23 cellular contexts compared by ENCODE assay signal in genomic region chrX:1097328-1097727, GRCh38.
"Had no signal": no experiment of that assay in that cellular context is flagged by ENCODE, and none has a peak within 500 bp of the region (broad histone marks: within the 10 kb centered on the region; RNA-seq: fewer than 3 reads in every experiment).

No MANE protein-coding gene starts in this region.

- ATAC-seq: left colon; left lung; lower lobe of right lung; naive thymus-derived CD8-positive, alpha-beta T cell; right cardiac atrium; stimulated activated effector memory CD8-positive, alpha-beta T cell treated with anti-CD3 and anti-CD28 coated beads, Interleukin-12 subunit alpha, Interleukin-12 subunit beta, amount 100 ng/mL, for 72 hours had no signal

- H3K4me3 Mint-ChIP-seq: immature natural killer cell; naive thymus-derived CD8-positive, alpha-beta T cell; nephron; neural crest cell; stimulated activated effector memory CD8-positive, alpha-beta T cell treated with anti-CD3 and anti-CD28 coated beads, Interleukin-12 subunit alpha, Interleukin-12 subunit beta, amount 100 ng/mL, for 72 hours; stimulated activated naive CD8-positive, alpha-beta T cell treated with anti-CD3 and anti-CD28 coated beads, Interleukin-15, Interleukin-2, amounts not matched to agents 100 ng/mL and 50 ng/mL, for 24 hours had no signal

- H3K4me1 Mint-ChIP-seq: immature natural killer cell; nephron; stimulated activated effector memory CD8-positive, alpha-beta T cell treated with anti-CD3 and anti-CD28 coated beads, Interleukin-12 subunit alpha, Interleukin-12 subunit beta, amount 100 ng/mL, for 72 hours had no signal

- H3K9me3 Mint-ChIP-seq: neural crest cell had no signal

- H3K36me3 Mint-ChIP-seq: immature natural killer cell; stimulated activated effector memory CD8-positive, alpha-beta T cell treated with anti-CD3 and anti-CD28 coated beads, Interleukin-12 subunit alpha, Interleukin-12 subunit beta, amount 100 ng/mL, for 72 hours had no signal

- DNase-seq: hypothalamus; immature natural killer cell; left colon; left lung; lower lobe of right lung; mammary epithelial cell; mesenchymal stem cell; naive thymus-derived CD8-positive, alpha-beta T cell; occipital lobe; retina; right cardiac atrium; small intestine; stimulated activated CD4-positive, alpha-beta T cell treated with anti-CD3 and anti-CD28 coated beads, Interleukin-4, amount 100 ng/mL, for 24 hours; stimulated activated naive CD4-positive, alpha-beta T cell; substantia nigra; testis; thyroid gland; transverse colon; upper lobe of left lung had no signal

- H3K27ac Mint-ChIP-seq: immature natural killer cell; naive thymus-derived CD8-positive, alpha-beta T cell; nephron; stimulated activated effector memory CD8-positive, alpha-beta T cell treated with anti-CD3 and anti-CD28 coated beads, Interleukin-12 subunit alpha, Interleukin-12 subunit beta, amount 100 ng/mL, for 72 hours; stimulated activated naive CD8-positive, alpha-beta T cell treated with anti-CD3 and anti-CD28 coated beads, Interleukin-15, Interleukin-2, amounts not matched to agents 100 ng/mL and 50 ng/mL, for 24 hours had no signal
